28 cellular contexts compared by ENCODE assay signal in the genomic region with DNA sequence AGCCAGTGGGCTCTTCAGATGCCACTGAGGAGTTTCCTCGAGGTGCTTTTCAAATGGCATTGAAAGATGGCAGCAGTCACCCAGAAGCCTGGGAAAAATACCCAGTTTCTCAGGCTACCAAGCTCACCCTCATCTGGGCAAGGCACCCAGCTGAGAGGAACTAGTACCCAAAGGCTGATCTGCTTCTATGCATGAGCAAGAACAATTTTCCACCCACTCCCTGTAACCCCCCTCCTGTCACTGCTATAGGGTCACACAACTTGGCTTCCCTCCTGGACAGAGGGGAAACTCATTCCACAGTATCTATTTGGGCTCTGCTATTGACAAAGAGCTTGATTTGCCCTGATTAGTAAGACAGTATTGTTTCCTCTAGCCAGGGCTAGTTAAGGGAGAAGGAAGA. TPM values are rescaled to one million over a fixed set of nuclear protein-coding genes. Genes with fewer than 3 reads are reported as not detected.
"Had no signal": no experiment of that assay in that cellular context is flagged by ENCODE, and none has a peak within 500 bp of the region (broad histone marks: within the 10 kb centered on the region; RNA-seq: fewer than 3 reads in every experiment).

No MANE protein-coding gene starts in this region.

- H3K4me3 ChIP-seq: cardiac muscle cell, SJCRH30, SK-N-MC had no signal

- H3K27me3 ChIP-seq: cardiac muscle cell, SJCRH30 had no signal

- H3K4me1 ChIP-seq: SJCRH30 had no signal

- H3K27ac ChIP-seq: cardiac muscle cell, SJCRH30, SK-N-MC, VCaP had no signal

- DNase-seq: activated B cell treated with CpG ODN at 0.5 μM for 24 hours; activated CD4-positive, alpha-beta memory T cell treated with anti-CD3 and anti-CD28 coated beads for 36 hours; activated CD4-positive, alpha-beta T cell treated with anti-CD3 and anti-CD28 coated beads for 4 hours; activated CD4-positive, alpha-beta T cell treated with anti-CD3 and anti-CD28 coated beads, Interleukin-2, amount 50 U/mL, for 1 hour; activated CD4-positive, CD25-positive, alpha-beta regulatory T cell treated with anti-CD3 and anti-CD28 coated beads, Interleukin-2, amount 50 U/mL, for 72 hours; activated CD8-positive, alpha-beta memory T cell treated with anti-CD3 and anti-CD28 coated beads, Interleukin-2, amount 50 U/mL, for 4 hours; activated effector memory CD4-positive, alpha-beta T cell treated with Interleukin-2 at 50 U/mL for 16 hours; activated naive CD4-positive, alpha-beta T cell treated with anti-CD3 and anti-CD28 coated beads, Interleukin-2, amount 10 ng/mL, durations not matched to agents 7 days and 5 days; activated naive CD8-positive, alpha-beta T cell treated with anti-CD3 and anti-CD28 coated beads, Interleukin-2, amount 50 U/mL, for 24 hours; activated T-cell treated with anti-CD3 and anti-CD28 coated beads for 4 hours; activated T-cell treated with anti-CD3 and anti-CD28 coated beads, Interleukin-2, amount 50 U/mL, for 48 hours; anterior cingulate cortex; NCI-H1092 treated with DMSO at 0.1 percent for 48 hours; NCI-H1417; NCI-H146; NCI-H187; NCI-H2081; NCI-H226; NCI-H446 treated with DMSO at 0.1 percent for 48 hours; NCI-H524; SHP77; SJCRH30; T1000 had no signal

- H3K36me3 ChIP-seq: cardiac muscle cell, SJCRH30 had no signal

RNA-seq across cellular contexts. Expression of gene THRB, which starts 31.9 kb away (rescaled TPM):
- total RNA-seq: activated CD4-positive, alpha-beta memory T cell treated with anti-CD3 and anti-CD28 coated beads for 36 hours; SJCRH30; T-helper 1 cell treated with Interleukin-12 subunit alpha and Interleukin-12 subunit beta and Interleukin-4 antibody, amounts not matched to agents 30 ng/mL and 1 ng/mL, for 36 hours; T-helper 2 cell treated with Interferon-gamma antibody and Interleukin-4, amounts not matched to agents 100 ng/mL and 5 ng/mL, for 36 hours had no signal
